9 cellular contexts compared by ENCODE assay signal in the genomic region with DNA sequence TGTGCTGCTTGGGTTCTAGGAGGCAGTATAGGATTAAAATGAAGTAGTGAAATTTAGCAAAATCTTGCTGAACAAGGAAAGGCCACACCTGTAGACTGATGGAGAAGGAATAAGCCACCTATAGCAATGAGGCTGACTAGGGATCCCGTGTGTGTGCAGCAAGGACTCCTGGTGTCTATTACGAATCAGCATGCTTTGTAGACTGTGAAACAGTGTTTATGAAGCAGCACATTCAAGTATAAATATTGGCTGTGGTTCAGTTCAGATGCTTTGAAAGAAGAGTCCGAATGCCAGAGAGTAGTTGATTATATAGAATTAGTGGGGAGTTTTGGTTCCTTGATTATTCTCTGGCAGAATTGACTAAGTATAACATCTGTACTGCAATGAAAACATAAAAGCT. TPM values are rescaled to one million over a fixed set of nuclear protein-coding genes. Genes with fewer than 3 reads are reported as not detected.
DNase-seq lines count a peak whose midpoint lies in the region; TF ChIP-seq lines count a peak whose summit lies in the region.
"Had no signal": no experiment of that assay in that cellular context is flagged by ENCODE, and none has a peak within 500 bp of the region (broad histone marks: within the 10 kb centered on the region; RNA-seq: fewer than 3 reads in every experiment).

No MANE protein-coding gene starts in this region.

- H3K4me1 ChIP-seq in rectal smooth muscle tissue (ENCODE audit: control insufficient read depth, insufficient read depth, low read length), result peaks cover 10% of the 10 kb centered on the region

- H3K9me3 Mint-ChIP-seq in activated CD4-positive, alpha-beta memory T cell treated with anti-CD3 and anti-CD28 coated beads for 36 hours, result no peaks in the 10 kb centered on the region

- H3K27ac Mint-ChIP-seq in activated CD4-positive, alpha-beta memory T cell treated with anti-CD3 and anti-CD28 coated beads for 36 hours, result peak overlapping the region; percentile 85

- peak overlapping the region; percentile 89 for H3K27ac ChIP-seq in rectal smooth muscle tissue (ENCODE audit: low read depth, low read length)
- H3K27ac ChIP-seq: KMS-11 had no signal

- TF ChIP-seq CTCF in GM12865 (IDR thresholded peaks at IDR 0.05; ENCODE audit: insufficient read depth, low read depth, low read length, missing control alignments) (no peak), fibroblast of pulmonary artery (IDR thresholded peaks at IDR 0.05; ENCODE audit: low read length, missing control alignments) (no peak)

- H3K36me3 Mint-ChIP-seq in activated CD4-positive, alpha-beta memory T cell treated with anti-CD3 and anti-CD28 coated beads for 36 hours, result peaks cover 3% of the 10 kb centered on the region

- no peak overlapping the region for H3K9ac ChIP-seq in rectal smooth muscle tissue (ENCODE audit: low read length)
- H3K9ac ChIP-seq: KMS-11 had no signal

- H3K4me1 Mint-ChIP-seq in activated CD4-positive, alpha-beta memory T cell treated with anti-CD3 and anti-CD28 coated beads for 36 hours (ENCODE audit: low read depth), result peaks cover 59% of the 10 kb centered on the region

- H3K36me3 ChIP-seq in rectal smooth muscle tissue (ENCODE audit: control insufficient read depth, insufficient read depth, low read length), result peaks cover 5% of the 10 kb centered on the region

- intact Hi-C loops in activated CD4-positive, alpha-beta memory T cell treated with anti-CD3 and anti-CD28 coated beads for 36 hours (cut with micrococcal nuclease), result loop anchor here (1.0 to 5.0 kb wide), 9 partner anchors 12 to 1057 kb away; a partner anchor contains a TSS

- CTCF ChIA-PET in activated CD4-positive, alpha-beta memory T cell treated with anti-CD3 and anti-CD28 coated beads for 36 hours (lab: Charles Lee), result interaction anchor here (0.9 to 1.7 kb wide), 6 partner anchors 10 to 359 kb away, joined by 3 to 8 read pairs (median 5); no protein-coding TSS in a partner anchor

- H3K27me3 Mint-ChIP-seq in activated CD4-positive, alpha-beta memory T cell treated with anti-CD3 and anti-CD28 coated beads for 36 hours, result no peaks in the 10 kb centered on the region

- no peaks in the 10 kb centered on the region for H3K27me3 ChIP-seq in rectal smooth muscle tissue (ENCODE audit: control insufficient read depth, insufficient read depth, low read length)

- H3K4me3 ChIP-seq in GM12865 (ENCODE audit: low read depth, low read length) (peak overlapping the region; percentile 87), fibroblast of pulmonary artery (replicated peaks; ENCODE audit: low read depth, low read length) (peak overlapping the region; percentile 78), rectal smooth muscle tissue (ENCODE audit: low read length) (peak overlapping the region; percentile 93)

- H3K4me3 Mint-ChIP-seq in activated CD4-positive, alpha-beta memory T cell treated with anti-CD3 and anti-CD28 coated beads for 36 hours, result peak overlapping the region; percentile 84

- no peak for DNase-seq in GM12865 (ENCODE audit: low read depth)
- DNase-seq in activated CD4-positive, alpha-beta memory T cell treated with anti-CD3 and anti-CD28 coated beads for 36 hours, result no peak
- DNase-seq in fibroblast of pulmonary artery (ENCODE audit: low read depth), result no peak
- DNase-seq in NCI-H1694 treated with DMSO at 0.1 percent for 48 hours (lab: John Stamatoyannopoulos, UW), result no peak
- no peak for DNase-seq in anterior cingulate cortex (lab: John Stamatoyannopoulos, UW)
- DNase-seq in NCI-H524 treated with DMSO at 0.1 percent for 48 hours (lab: John Stamatoyannopoulos, UW), result no peak
- no peak for DNase-seq in NCI-H1092 treated with DMSO at 0.1 percent for 48 hours (lab: John Stamatoyannopoulos, UW)

- POLR2A ChIA-PET in activated CD4-positive, alpha-beta memory T cell treated with anti-CD3 and anti-CD28 coated beads for 36 hours (lab: Charles Lee), result interaction anchor here (1.5 kb wide), 1 partner anchor 9 kb away, joined by 3 read pairs; no protein-coding TSS in a partner anchor

RNA-seq across cellular contexts. Expression of a gene that starts 41.8 kb away (rescaled TPM):
- total RNA-seq in activated CD4-positive, alpha-beta memory T cell treated with anti-CD3 and anti-CD28 coated beads for 36 hours, result 100 to 1,000 TPM; 155 to 162 TPM
